Comparison of ENCODE assay signal across 22 cellular contexts in genomic region chr12:88957358-88957757, GRCh38.
A peak's percentile ranks its signal among the peaks of the same experiment; 100 is the strongest.
DNase-seq lines count a peak whose midpoint lies in the region; ATAC-seq, FAIRE-seq and TF ChIP-seq lines count a peak whose summit lies in the region.
"Had no signal": no experiment of that assay in that cellular context is flagged by ENCODE, and none has a peak within 500 bp of the region (broad histone marks: within the 10 kb centered on the region; RNA-seq: fewer than 3 reads in every experiment).

No MANE protein-coding gene starts in this region.

- H2AFZ ChIP-seq in mammary epithelial cell (ENCODE audit: low read depth, low read length) (no peak overlapping the region), GM12878 (ENCODE audit: control insufficient read depth, low read depth, low read length) (no peak overlapping the region)

- H4K20me1 ChIP-seq in mammary epithelial cell (ENCODE audit: insufficient read depth, low read length) = no peaks in the 10 kb centered on the region
- H4K20me1 ChIP-seq in GM12878 (ENCODE audit: control insufficient read depth, insufficient read depth) = no peaks in the 10 kb centered on the region
- H4K20me1 ChIP-seq: BLaER1 had no signal

- TF ChIP-seq RAD21 in Ishikawa (IDR thresholded peaks at IDR 0.05; ENCODE audit: low read depth) (no peak), GM12878 (IDR thresholded peaks at IDR 0.05; ENCODE audit: insufficient read depth, low read depth, low read length) (no peak)

- TF ChIP-seq POLR2A in breast epithelium (IDR thresholded peaks at IDR 0.05) (no peak), GM12878 (IDR thresholded peaks at IDR 0.05; ENCODE audit: low read depth, low read length) (no peak)

- H3K27ac Mint-ChIP-seq in activated T-cell treated with anti-CD3 and anti-CD28 coated beads, Interleukin-2, amount 50 U/mL, for 72 hours = no peak overlapping the region
- H3K27ac Mint-ChIP-seq in activated CD4-positive, alpha-beta memory T cell treated with anti-CD3 and anti-CD28 coated beads for 36 hours = no peak overlapping the region
- H3K27ac Mint-ChIP-seq: naive B cell had no signal

- DNase-seq in mammary epithelial cell (peak; percentile 20), breast epithelium (ENCODE audit: low spot score in 2 of 2) (no peak), GM12878 (ENCODE audit: low read depth, low spot score) (no peak), COLO668 (lab: John Stamatoyannopoulos, UW; ENCODE audit: unreplicated experiment) (no peak), GOT3 (lab: John Stamatoyannopoulos, UW) (no peak)
- DNase-seq in activated T-cell treated with anti-CD3 and anti-CD28 coated beads, Interleukin-2, amount 50 U/mL, for 72 hours = no peak
- DNase-seq in activated CD4-positive, alpha-beta memory T cell treated with anti-CD3 and anti-CD28 coated beads for 36 hours = no peak
- DNase-seq: activated gamma-delta T cell; effector CD8-positive, alpha-beta T cell; Kasumi-1; naive B cell; NCI-H2227 treated with DMSO at 0.1 percent for 48 hours; OCI-M1; T-helper 9 cell; upper lobe of left lung; WERI-Rb-1 had no signal

- no peak for TF ChIP-seq CTCF in mammary epithelial cell (conservative IDR thresholded peaks at IDR 0.05 in 1 of 2, IDR thresholded peaks at IDR 0.05 in 1 of 2; ENCODE audit: extremely low read depth in 1 of 2, insufficient read depth in 1 of 2, low read depth in 1 of 2, low read length in 2 of 2)
- TF ChIP-seq CTCF in breast epithelium (IDR thresholded peaks at IDR 0.05) = no peak
- no peak for TF ChIP-seq CTCF in GM12878 (IDR thresholded peaks at IDR 0.05 in 2 of 3, conservative IDR thresholded peaks at IDR 0.05 in 1 of 3; ENCODE audit: control insufficient read depth in 2 of 3, extremely low read depth in 1 of 3, insufficient read depth in 1 of 3, low read depth in 3 of 3, low read length in 3 of 3)

- H3K4me1 Mint-ChIP-seq in activated T-cell treated with anti-CD3 and anti-CD28 coated beads, Interleukin-2, amount 50 U/mL, for 72 hours (ENCODE audit: low read depth) = no peaks in the 10 kb centered on the region
- H3K4me1 Mint-ChIP-seq in activated CD4-positive, alpha-beta memory T cell treated with anti-CD3 and anti-CD28 coated beads for 36 hours (ENCODE audit: low read depth) = no peaks in the 10 kb centered on the region
- H3K4me1 Mint-ChIP-seq: naive B cell had no signal

- CTCF ChIA-PET in mammary epithelial cell (lab: Charles Lee; ENCODE audit: low non-redundant PET) (no interaction called here), GM12878 (lab: Yijun Ruan, JAX) (interaction anchor here (1.9 kb wide), 1 partner anchor 9 kb away, joined by 6 read pairs; no protein-coding TSS in a partner anchor)
- CTCF ChIA-PET in activated CD4-positive, alpha-beta memory T cell treated with anti-CD3 and anti-CD28 coated beads for 36 hours (lab: Charles Lee) = no interaction called here

- RAD21 ChIA-PET in GM12878 (lab: Charles Lee; ENCODE audit: unreplicated experiment) = no interaction called here

- H3K9ac ChIP-seq in mammary epithelial cell (ENCODE audit: insufficient read depth, low read length) (no peak overlapping the region), GM12878 (ENCODE audit: control insufficient read depth, insufficient read depth, low read length) (no peak overlapping the region)
- H3K9ac ChIP-seq: BLaER1 had no signal

- H3K4me3 ChIP-seq in mammary epithelial cell (replicated peaks in 1 of 3; ENCODE audit: insufficient read depth in 1 of 3, low read depth in 2 of 3, low read length in 3 of 3) (no peak overlapping the region), breast epithelium (no peak overlapping the region), GM12878 (no peak overlapping the region)
- H3K4me3 ChIP-seq: BLaER1, skin epidermis, upper lobe of left lung had no signal

- H3K36me3 ChIP-seq in mammary epithelial cell (ENCODE audit: insufficient read depth, low read length) (no peaks in the 10 kb centered on the region), breast epithelium (no peaks in the 10 kb centered on the region), GM12878 (ENCODE audit: control insufficient read depth in 2 of 2, insufficient read depth in 2 of 2, low read length in 1 of 2) (no peaks in the 10 kb centered on the region)
- H3K36me3 ChIP-seq: BLaER1, upper lobe of left lung, WERI-Rb-1 had no signal

- H3K4me1 ChIP-seq in mammary epithelial cell (ENCODE audit: insufficient read depth, low read length) (peaks cover 9% of the 10 kb centered on the region), breast epithelium (no peaks in the 10 kb centered on the region), GM12878 (ENCODE audit: control insufficient read depth, insufficient read depth, low read length) (no peaks in the 10 kb centered on the region)
- H3K4me1 ChIP-seq: BLaER1 had no signal

- no peak for FAIRE-seq in GM12878 (lab: Jason Lieb, UNC)
- FAIRE-seq: colon, frontal cortex, GM12891 had no signal

- no peak for ATAC-seq in GM12878
- ATAC-seq in activated T-cell treated with anti-CD3 and anti-CD28 coated beads, Interleukin-2, amount 50 U/mL, for 72 hours (replicated peaks in 1 of 2) = no peak

- 98% methylated on average over 3 of the region's 3 CpGs for WGBS in mammary epithelial cell (ENCODE audit: low coverage, missing lambda C conversion rate)
- 2% methylated on average over 3 of the region's 3 CpGs for WGBS in GM12878 (ENCODE audit: insufficient coverage, insufficient replicate concordance, low lambda C conversion rate, missing lambda C conversion rate)

- H3K27ac ChIP-seq in mammary epithelial cell (ENCODE audit: insufficient read depth, low read depth, low read length) = no peak overlapping the region
- no peak overlapping the region for H3K27ac ChIP-seq in breast epithelium
- no peak overlapping the region for H3K27ac ChIP-seq in GM12878 (ENCODE audit: control insufficient read depth, insufficient read depth)
- H3K27ac ChIP-seq: BLaER1, skin epidermis, upper lobe of left lung, WERI-Rb-1 had no signal

- no peak overlapping the region for H3K4me3 Mint-ChIP-seq in activated T-cell treated with anti-CD3 and anti-CD28 coated beads, Interleukin-2, amount 50 U/mL, for 72 hours
- H3K4me3 Mint-ChIP-seq in activated CD4-positive, alpha-beta memory T cell treated with anti-CD3 and anti-CD28 coated beads for 36 hours = no peak overlapping the region
- H3K4me3 Mint-ChIP-seq: naive B cell had no signal

- H3K4me2 ChIP-seq in mammary epithelial cell (ENCODE audit: insufficient read depth, low read depth, low read length) (no peak overlapping the region), GM12878 (ENCODE audit: control insufficient read depth, insufficient read depth) (no peak overlapping the region)
- H3K4me2 ChIP-seq: BLaER1 had no signal

- H3K79me2 ChIP-seq in mammary epithelial cell (ENCODE audit: insufficient read depth, low read length) (no peaks in the 10 kb centered on the region), GM12878 (ENCODE audit: control insufficient read depth, insufficient read depth, low read length) (no peaks in the 10 kb centered on the region)

- intact Hi-C loops in mammary epithelial cell (cut with micrococcal nuclease) = no loop called here
- intact Hi-C loops in breast epithelium (cut with DNase I; ENCODE audit: low total_unique reads) = no loop called here
- intact Hi-C loops in GM12878 (cut with micrococcal nuclease; ENCODE audit: unreplicated experiment) = no loop called here
- intact Hi-C loops in activated CD4-positive, alpha-beta memory T cell treated with anti-CD3 and anti-CD28 coated beads for 36 hours (cut with micrococcal nuclease) = no loop called here

- SMC1A ChIA-PET in GM12878 (lab: Charles Lee; ENCODE audit: uncharacterized antibody, unreplicated experiment) = no interaction called here

- H3K27me3 ChIP-seq in mammary epithelial cell (ENCODE audit: insufficient read depth, low read length) (no peaks in the 10 kb centered on the region), breast epithelium (no peaks in the 10 kb centered on the region), GM12878 (replicated peaks in 1 of 2; ENCODE audit: control insufficient read depth in 2 of 2, insufficient read depth in 2 of 2, low read length in 1 of 2) (no peaks in the 10 kb centered on the region; a peak in 1 of 4 replicates)
- H3K27me3 ChIP-seq: BLaER1, upper lobe of left lung had no signal

- no peaks in the 10 kb centered on the region for H3K27me3 Mint-ChIP-seq in activated T-cell treated with anti-CD3 and anti-CD28 coated beads, Interleukin-2, amount 50 U/mL, for 72 hours (ENCODE audit: low read depth)
- H3K27me3 Mint-ChIP-seq in activated CD4-positive, alpha-beta memory T cell treated with anti-CD3 and anti-CD28 coated beads for 36 hours = peaks cover 2% of the 10 kb centered on the region
- H3K27me3 Mint-ChIP-seq: naive B cell had no signal

- dilution Hi-C loops in mammary epithelial cell (cut with HindIII; ENCODE audit: low sequenced_read_pairs) = no loop called here

- H3K9me3 Mint-ChIP-seq in activated T-cell treated with anti-CD3 and anti-CD28 coated beads, Interleukin-2, amount 50 U/mL, for 72 hours = no peaks in the 10 kb centered on the region
- H3K9me3 Mint-ChIP-seq in activated CD4-positive, alpha-beta memory T cell treated with anti-CD3 and anti-CD28 coated beads for 36 hours = no peaks in the 10 kb centered on the region

- H3K9me3 ChIP-seq in mammary epithelial cell (replicated peaks; ENCODE audit: insufficient read depth, low read length) (no peaks in the 10 kb centered on the region), breast epithelium (no peaks in the 10 kb centered on the region), GM12878 (replicated peaks; ENCODE audit: control insufficient read depth, insufficient read depth, low read length) (no peaks in the 10 kb centered on the region)
- H3K9me3 ChIP-seq: BLaER1, upper lobe of left lung had no signal

- H3K36me3 Mint-ChIP-seq in activated T-cell treated with anti-CD3 and anti-CD28 coated beads, Interleukin-2, amount 50 U/mL, for 72 hours (ENCODE audit: insufficient read depth in 2 of 2) = no peaks in the 10 kb centered on the region
- H3K36me3 Mint-ChIP-seq in activated CD4-positive, alpha-beta memory T cell treated with anti-CD3 and anti-CD28 coated beads for 36 hours = no peaks in the 10 kb centered on the region
- H3K36me3 Mint-ChIP-seq: naive B cell had no signal

- BruUV-seq in mammary epithelial cell (replicated peaks; lab: Mats Ljungman, UMichigan) (no TSS peak), GM12878 (replicated peaks; lab: Mats Ljungman, UMichigan) (no TSS peak)

- POLR2A ChIA-PET in GM12878 (lab: Charles Lee) = no interaction called here
- POLR2A ChIA-PET in activated CD4-positive, alpha-beta memory T cell treated with anti-CD3 and anti-CD28 coated beads for 36 hours (lab: Charles Lee) = no interaction called here

- no peak for TF ChIP-seq EP300 in Ishikawa (IDR thresholded peaks at IDR 0.05; ENCODE audit: borderline replicate concordance)
- no peak for TF ChIP-seq EP300 in GM12878 (IDR thresholded peaks at IDR 0.05; ENCODE audit: borderline replicate concordance in 1 of 2, control insufficient read depth in 1 of 2, low read depth in 2 of 2, low read length in 2 of 2)

- in situ Hi-C loops in mammary epithelial cell (cut with MboI; ENCODE audit: low sequenced_read_pairs in 2 of 2) = no loop called here
- in situ Hi-C loops in GM12878 (cut with MboI) = no loop called here

TF ChIP-seq in GM12878, 131 proteins besides CTCF, POLR2A, EP300 and RAD21 (continues in another document):
- TF ChIP-seq FOS (IDR thresholded peaks at IDR 0.05; ENCODE audit: borderline replicate concordance, extremely low read depth, insufficient read length) (no peak), IKZF2 (IDR thresholded peaks at IDR 0.05) (no peak), ZSCAN29 (IDR thresholded peaks at IDR 0.05) (no peak), SUPT20H (IDR thresholded peaks at IDR 0.05; ENCODE audit: borderline replicate concordance, control insufficient read depth, low read depth, low read length) (no peak)
